In genomic region chr20:8221887-8222419, GRCh38 we compare ENCODE assay signal across 17 cellular contexts.
A peak's percentile ranks its signal among the peaks of the same experiment; 100 is the strongest.
DNase-seq lines count a peak whose midpoint lies in the region; ATAC-seq and FAIRE-seq lines count a peak whose summit lies in the region.
"Had no signal": no experiment of that assay in that cellular context is flagged by ENCODE, and none has a peak within 500 bp of the region (broad histone marks: within the 10 kb centered on the region; RNA-seq: fewer than 3 reads in every experiment).

No MANE protein-coding gene starts in this region.

- H3K27me3 Mint-ChIP-seq in stimulated activated naive B cell treated with anti-CD40 and anti-IgM and Interleukin-4, amounts not matched to agents 10 μg/mL and 1 μg/mL and 100 μg/mL, for 72 hours: no peaks in the 10 kb centered on the region
- H3K27me3 Mint-ChIP-seq: activated CD4-positive, alpha-beta T cell treated with anti-CD3 and anti-CD28 coated beads for 36 hours; activated naive CD4-positive, alpha-beta T cell treated with anti-CD3 and anti-CD28 coated beads, Interleukin-2, amount 50 U/mL, for 24 hours; natural killer cell treated with Interleukin-12 subunit alpha and Interleukin-12 subunit beta and Interleukin-15 and Interleukin-18, amount 100 ng/mL, for 72 hours had no signal

- H3K36me3 Mint-ChIP-seq in stimulated activated naive B cell treated with anti-CD40 and anti-IgM and Interleukin-4, amounts not matched to agents 10 μg/mL and 1 μg/mL and 100 μg/mL, for 72 hours: peaks cover 2 to 8% of the 10 kb centered on the region in 2 donors
- H3K36me3 Mint-ChIP-seq: activated naive CD4-positive, alpha-beta T cell treated with anti-CD3 and anti-CD28 coated beads, Interleukin-2, amount 50 U/mL, for 24 hours; natural killer cell treated with Interleukin-12 subunit alpha and Interleukin-12 subunit beta and Interleukin-15 and Interleukin-18, amount 100 ng/mL, for 72 hours had no signal

- no peak for FAIRE-seq in frontal cortex (lab: Jason Lieb, UNC)

- H3K4me1 Mint-ChIP-seq in stimulated activated naive B cell treated with anti-CD40 and anti-IgM and Interleukin-4, amounts not matched to agents 10 μg/mL and 1 μg/mL and 100 μg/mL, for 72 hours: peaks cover 20 to 43% of the 10 kb centered on the region in 2 donors
- H3K4me1 Mint-ChIP-seq: activated naive CD4-positive, alpha-beta T cell treated with anti-CD3 and anti-CD28 coated beads, Interleukin-2, amount 50 U/mL, for 24 hours had no signal

- peak; percentile 54 for ATAC-seq in GM18909 (IDR thresholded peaks at IDR 0.05; ENCODE audit: poor library complexity, unreplicated experiment)
- peak; percentile 63 for ATAC-seq in GM21786 (IDR thresholded peaks at IDR 0.05; ENCODE audit: unreplicated experiment)
- ATAC-seq in HG03439 (IDR thresholded peaks at IDR 0.05; ENCODE audit: unreplicated experiment): peak; percentile 58
- ATAC-seq in stimulated activated naive B cell treated with anti-CD40 and anti-IgM and Interleukin-4, amounts not matched to agents 10 μg/mL and 1 μg/mL and 100 μg/mL, for 72 hours (replicated peaks): peak; percentile 76 to 81
- no peak for ATAC-seq in GM21528 (IDR thresholded peaks at IDR 0.05; ENCODE audit: low FRiP score, unreplicated experiment)
- ATAC-seq: activated CD4-positive, alpha-beta T cell treated with anti-CD3 and anti-CD28 coated beads for 36 hours; lower lobe of right lung; natural killer cell treated with Interleukin-12 subunit alpha and Interleukin-12 subunit beta and Interleukin-15 and Interleukin-18, amount 100 ng/mL, for 72 hours had no signal

- H3K27ac Mint-ChIP-seq in stimulated activated naive B cell treated with anti-CD40 and anti-IgM and Interleukin-4, amounts not matched to agents 10 μg/mL and 1 μg/mL and 100 μg/mL, for 72 hours: peak overlapping the region; percentile 47
- H3K27ac Mint-ChIP-seq: activated CD4-positive, alpha-beta T cell treated with anti-CD3 and anti-CD28 coated beads for 36 hours; activated naive CD4-positive, alpha-beta T cell treated with anti-CD3 and anti-CD28 coated beads, Interleukin-2, amount 50 U/mL, for 24 hours; natural killer cell treated with Interleukin-12 subunit alpha and Interleukin-12 subunit beta and Interleukin-15 and Interleukin-18, amount 100 ng/mL, for 72 hours had no signal

- DNase-seq in stimulated activated naive B cell treated with anti-CD40 and anti-IgM and Interleukin-4, amounts not matched to agents 10 μg/mL and 1 μg/mL and 100 μg/mL, for 72 hours: no peak
- DNase-seq in frontal cortex (ENCODE audit: low spot score in 2 of 2) (no peak), DMS79 treated with DMSO at 0.1 percent for 48 hours (lab: John Stamatoyannopoulos, UW) (no peak)
- DNase-seq: activated CD4-positive, alpha-beta T cell treated with anti-CD3 and anti-CD28 coated beads for 36 hours; C1 segment of cervical spinal cord; lower lobe of right lung; MG63; NCI-H2029; NCI-H524; stimulated activated CD4-positive, alpha-beta T cell treated with anti-CD3 and anti-CD28 coated beads, Interleukin-2, amount 100 ng/mL, for 48 hours; upper lobe of left lung had no signal

- peaks cover 0 to 1% of the 10 kb centered on the region in 2 donors for H3K9me3 Mint-ChIP-seq in stimulated activated naive B cell treated with anti-CD40 and anti-IgM and Interleukin-4, amounts not matched to agents 10 μg/mL and 1 μg/mL and 100 μg/mL, for 72 hours
- H3K9me3 Mint-ChIP-seq: activated naive CD4-positive, alpha-beta T cell treated with anti-CD3 and anti-CD28 coated beads, Interleukin-2, amount 50 U/mL, for 24 hours; natural killer cell treated with Interleukin-12 subunit alpha and Interleukin-12 subunit beta and Interleukin-15 and Interleukin-18, amount 100 ng/mL, for 72 hours had no signal

- peak overlapping the region in 1 of 2 donors; percentile 14 for H3K4me3 Mint-ChIP-seq in stimulated activated naive B cell treated with anti-CD40 and anti-IgM and Interleukin-4, amounts not matched to agents 10 μg/mL and 1 μg/mL and 100 μg/mL, for 72 hours
- H3K4me3 Mint-ChIP-seq: activated CD4-positive, alpha-beta T cell treated with anti-CD3 and anti-CD28 coated beads for 36 hours; activated naive CD4-positive, alpha-beta T cell treated with anti-CD3 and anti-CD28 coated beads, Interleukin-2, amount 50 U/mL, for 24 hours; natural killer cell treated with Interleukin-12 subunit alpha and Interleukin-12 subunit beta and Interleukin-15 and Interleukin-18, amount 100 ng/mL, for 72 hours had no signal
